ENCODE assay signal across 1 cellular context in genomic region chr14:36028665-36029064, GRCh38.
TF ChIP-seq lines count a peak whose summit lies in the region.

No MANE protein-coding gene starts in this region.

TF ChIP-seq in HepG2, 621 proteins besides CTCF, POLR2A, EP300 and RAD21 (continued from another document):
- TF ChIP-seq PRPF4 (IDR thresholded peaks at IDR 0.05; ENCODE audit: low read depth, low read length, poor library complexity, severe bottlenecking) (no peak), ZNF704 (CRISPR knock-in tag; IDR thresholded peaks at IDR 0.05; ENCODE audit: borderline replicate concordance) (no peak), REPIN1 (CRISPR knock-in tag; IDR thresholded peaks at IDR 0.05; ENCODE audit: borderline replicate concordance, low read depth) (no peak)
